Comparison of ENCODE assay signal across 8 cellular contexts in the genomic region with DNA sequence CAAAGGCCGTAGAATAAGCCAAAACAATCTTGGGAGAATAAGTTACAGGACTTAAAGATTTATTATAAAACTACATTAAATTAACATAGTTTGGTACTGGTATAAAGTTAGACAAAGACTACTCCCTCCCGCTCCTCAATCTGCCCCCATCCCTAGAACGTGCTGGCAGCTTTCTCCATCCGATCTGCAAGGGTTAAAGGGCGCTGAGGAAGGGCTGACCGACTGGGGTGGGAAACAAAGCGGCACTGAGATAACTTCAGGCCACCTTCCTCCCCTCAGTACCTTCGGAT. TPM values are rescaled to one million over a fixed set of nuclear protein-coding genes. Genes with fewer than 3 reads are reported as not detected.
DNase-seq lines count a peak whose midpoint lies in the region; ATAC-seq and TF ChIP-seq lines count a peak whose summit lies in the region.

No MANE protein-coding gene starts in this region.

- peak overlapping the region; percentile 97 for H4K8ac ChIP-seq in trophoblast cell (ENCODE audit: low read depth, low read length)

- peak overlapping the region; percentile 95 for H3K18ac ChIP-seq in trophoblast cell (ENCODE audit: low read length)

- H2AK5ac ChIP-seq in trophoblast cell (ENCODE audit: low read length): peak overlapping the region; percentile 93

- peaks cover 7% of the 10 kb centered on the region; the same call in 1 of the 2 replicates for H4K20me1 ChIP-seq in DOHH2 (ENCODE audit: control insufficient read depth, insufficient read depth, low read depth, low read length)

- no peaks in the 10 kb centered on the region for H3K9me2 ChIP-seq in DOHH2 (replicated peaks; ENCODE audit: control insufficient read depth, low read length)

- H3K79me2 ChIP-seq in DOHH2 (ENCODE audit: control insufficient read depth, low read length): peaks cover 69% of the 10 kb centered on the region
- peaks cover 14% of the 10 kb centered on the region for H3K79me2 ChIP-seq in trophoblast cell (ENCODE audit: control insufficient read depth, insufficient read depth, low read length, poor library complexity)

- H3F3A ChIP-seq in DOHH2 (ENCODE audit: control insufficient read depth, insufficient read depth): 0 out of 2 replicates have a peak, but pooled peaks cover 2% of the 10 kb centered on the region

- H3K79me1 ChIP-seq in trophoblast cell (ENCODE audit: low read length): peaks cover 10% of the 10 kb centered on the region

- no peak overlapping the region for H2BK12ac ChIP-seq in trophoblast cell (ENCODE audit: low read length)

- H4K12ac ChIP-seq in trophoblast cell (ENCODE audit: low read depth, low read length): peak overlapping the region; percentile 99

- H3K23ac ChIP-seq in trophoblast cell (ENCODE audit: low read length): no peak overlapping the region

- H3K4me2 ChIP-seq in DOHH2 (ENCODE audit: low read length) (peak overlapping the region; percentile 92), trophoblast cell (ENCODE audit: low read length) (peak overlapping the region; percentile 63)

- H3K27me3 ChIP-seq in DOHH2 (ENCODE audit: control insufficient read depth, low read length): no peaks in the 10 kb centered on the region
- no peaks in the 10 kb centered on the region for H3K27me3 ChIP-seq in trophoblast cell (ENCODE audit: insufficient read depth, low read length)

- H2BK120ac ChIP-seq in trophoblast cell (ENCODE audit: insufficient read depth, low read length, poor library complexity): peak overlapping the region; percentile 89

- peak overlapping the region; percentile 86 for H3K4me3 ChIP-seq in DOHH2 (ENCODE audit: low read length)
- H3K4me3 ChIP-seq in trophoblast cell (ENCODE audit: low read depth, low read length): peak overlapping the region; percentile 78

- ATAC-seq in GM21786 (IDR thresholded peaks at IDR 0.05; ENCODE audit: unreplicated experiment) (peak; percentile 3), esophagus mucosa (peak; percentile 21), GM18502 (IDR thresholded peaks at IDR 0.05; ENCODE audit: poor library complexity, unreplicated experiment) (no peak), HG03521 (IDR thresholded peaks at IDR 0.05; ENCODE audit: unreplicated experiment) (no peak)

- H3K14ac ChIP-seq in trophoblast cell (ENCODE audit: low read length): peak overlapping the region; percentile 100

- peak overlapping the region; percentile 85 for H3K27ac ChIP-seq in DOHH2 (ENCODE audit: low read depth, low read length)
- H3K27ac ChIP-seq in trophoblast cell (ENCODE audit: low read depth, low read length): peak overlapping the region; percentile 99

- WGBS in trophoblast cell (ENCODE audit: extremely low coverage, insufficient coverage, insufficient read length): no CpG with 5 or more reads among the region's 8 CpGs

- H3K9me3 ChIP-seq in DOHH2 (ENCODE audit: control insufficient read depth, insufficient read depth, low read length) (no peaks in the 10 kb centered on the region), trophoblast cell (ENCODE audit: insufficient read depth, low read depth, low read length) (no peaks in the 10 kb centered on the region)

- peak overlapping the region; percentile 97 for H2BK5ac ChIP-seq in trophoblast cell (ENCODE audit: low read depth, low read length, poor library complexity)

- H4K91ac ChIP-seq in trophoblast cell (ENCODE audit: low read depth, low read length): peak overlapping the region; percentile 95

- DNase-seq in NCI-H2171 treated with DMSO at 0.1 percent for 48 hours (lab: John Stamatoyannopoulos, UW) (peak; percentile 93), trophoblast cell (no peak), HCEC 1CT (no peak)

- peak overlapping the region; percentile 100 for H3K4ac ChIP-seq in trophoblast cell (ENCODE audit: low read depth, low read length)

- H3K9ac ChIP-seq in trophoblast cell (ENCODE audit: low read length): peak overlapping the region; percentile 77

- H3K36me3 ChIP-seq in DOHH2 (ENCODE audit: control insufficient read depth, low read length): peaks cover 66% of the 10 kb centered on the region
- peaks cover 7 to 10% of the 10 kb centered on the region in 2 experiments for H3K36me3 ChIP-seq in trophoblast cell (ENCODE audit: control insufficient read depth in 1 of 2, insufficient read depth in 2 of 2, low read length in 2 of 2)

- H3K4me1 ChIP-seq in DOHH2 (ENCODE audit: control insufficient read depth, low read length) (peaks cover 37% of the 10 kb centered on the region), trophoblast cell (ENCODE audit: control insufficient read depth in 1 of 2, insufficient read depth in 2 of 2, low read length in 2 of 2) (peaks cover 5% of the 10 kb centered on the region in 2 experiments)

- no peak for TF ChIP-seq CTCF in DOHH2 (IDR thresholded peaks at IDR 0.05; ENCODE audit: low read depth, low read length, poor library complexity, severe bottlenecking)

- peak overlapping the region; percentile 94 for H2AFZ ChIP-seq in trophoblast cell (ENCODE audit: insufficient read depth, low read length, poor library complexity)

RNA-seq across cellular contexts. Expression of gene SUGT1, which starts 0.8 kb away (rescaled TPM):
- 33.0 TPM for total RNA-seq in esophagus mucosa
- polyA plus RNA-seq in trophoblast cell (2013): 65.0 and 65.7 TPM in 2 replicates

RNA-seq across cellular contexts. Expression of gene HNRNPA1L2, which starts 9.6 kb away (rescaled TPM):
- 3.7 TPM for total RNA-seq in esophagus mucosa
- 5.8 and 6.6 TPM in 2 replicates for polyA plus RNA-seq in trophoblast cell (2013)

Comparison
In these comparisons a context has a peak if more than half of its experiments do, and no peak if none do; other contexts are left out.
1. ATAC-seq: peak in GM21786 (single experiment) and esophagus mucosa (single experiment); none in GM18502 (single experiment) and HG03521 (single experiment).